ENCODE assay signal across 8 cellular contexts in the genomic region with DNA sequence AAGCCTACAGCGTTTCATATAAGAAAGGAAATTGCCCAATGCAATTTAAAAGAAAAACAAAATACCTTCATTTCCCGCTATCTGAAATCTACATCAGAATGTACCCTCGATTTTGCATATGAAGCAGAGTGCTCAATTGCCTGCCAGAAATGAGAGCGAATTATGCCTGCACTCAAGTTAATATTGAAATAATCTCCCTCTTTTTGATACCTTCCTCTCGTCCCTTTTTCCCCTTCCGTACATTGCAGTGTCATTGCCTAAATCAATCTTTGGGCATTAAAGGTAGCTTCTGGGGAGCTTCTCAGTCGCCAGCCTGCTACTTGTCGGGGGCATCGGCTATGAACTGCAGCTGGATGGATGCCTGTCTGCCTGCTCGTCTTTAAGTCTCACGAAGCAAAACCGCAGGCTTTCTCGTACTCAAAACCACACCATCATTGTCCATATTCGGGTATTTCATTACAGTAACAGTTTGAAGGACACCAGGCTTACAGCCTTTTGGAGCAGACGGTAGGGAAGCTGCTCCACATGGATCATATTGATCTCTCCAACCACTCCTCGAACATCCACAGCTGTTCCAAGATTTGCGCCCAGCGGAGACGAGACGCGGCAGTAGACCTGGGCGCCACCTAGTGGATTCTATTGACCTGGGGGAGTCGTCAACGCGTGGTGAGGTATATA.
DNase-seq lines count a peak whose midpoint lies in the region; ATAC-seq and TF ChIP-seq lines count a peak whose summit lies in the region.

No MANE protein-coding gene starts in this region.

- peak; percentile 92 to 95 for TF ChIP-seq CTCF in GM23338 (conservative IDR thresholded peaks at IDR 0.05; ENCODE audit: low read depth in 2 of 2)
- TF ChIP-seq CTCF in foreskin fibroblast (IDR thresholded peaks at IDR 0.05; ENCODE audit: low read depth, low read length) = peak; percentile 95

- no peaks in the 10 kb centered on the region for H3K9me2 ChIP-seq in GM23338 (ENCODE audit: insufficient read depth)

- no peak overlapping the region for H3K14ac ChIP-seq in neuronal stem cell (ENCODE audit: low read length)

- peaks cover 2% of the 10 kb centered on the region for H3K27me3 Mint-ChIP-seq in GM23338 (ENCODE audit: insufficient read depth, low read depth, poor library complexity)

- no peak overlapping the region for H4K8ac ChIP-seq in neuronal stem cell (ENCODE audit: low read depth, low read length)

- H2BK15ac ChIP-seq in neuronal stem cell (ENCODE audit: low read length) = no peak overlapping the region

- H4K91ac ChIP-seq in neuronal stem cell (ENCODE audit: low read depth, low read length, poor library complexity) = no peak overlapping the region

- no peak overlapping the region for H2BK120ac ChIP-seq in neuronal stem cell (ENCODE audit: low read depth, low read length)

- H3K4me1 ChIP-seq in GM23338 (ENCODE audit: insufficient read depth) = peaks cover 11% of the 10 kb centered on the region; the same call in 1 of the 2 replicates
- H3K4me1 ChIP-seq in neuronal stem cell (ENCODE audit: control insufficient read depth in 2 of 2, insufficient read depth in 1 of 2, low read depth in 1 of 2, low read length in 2 of 2) = peaks cover 2 to 4% of the 10 kb centered on the region in 2 donors
- H3K4me1 ChIP-seq in subcutaneous abdominal adipose tissue (ENCODE audit: control insufficient read depth in 5 of 5, insufficient read depth in 5 of 5, low read length in 5 of 5) = peaks cover 0 to 11% (median 7%) of the 10 kb centered on the region in 5 donors

- DNase-seq in EH (ENCODE audit: low read depth) (peak; percentile 73), GM23338 (ENCODE audit: low spot score) (peak; percentile 95), Kasumi-1 (lab: John Stamatoyannopoulos, UW) (peak; percentile 91 to 96), RKO (ENCODE audit: low spot score) (peak; percentile 60), foreskin fibroblast (peak; percentile 73 to 92), neuronal stem cell (ENCODE audit: low spot score) (peak; percentile 77)
- DNase-seq in activated T-helper 1 cell treated with anti-CD3 and anti-CD28 coated beads, Interleukin-2, amount 50 U/mL, for 16 hours (ENCODE audit: low read depth in 1 of 2, low spot score in 1 of 2) = peak; percentile 43 to 50

- no peak overlapping the region for H2AK5ac ChIP-seq in neuronal stem cell (ENCODE audit: low read depth, low read length)

- H3K36me3 ChIP-seq in GM23338 (ENCODE audit: insufficient read depth) = no peaks in the 10 kb centered on the region
- H3K36me3 ChIP-seq in neuronal stem cell (replicated peaks in 1 of 2; ENCODE audit: control insufficient read depth in 2 of 2, insufficient read depth in 2 of 2, low read length in 2 of 2) = no peaks in the 10 kb centered on the region
- H3K36me3 ChIP-seq in subcutaneous abdominal adipose tissue (ENCODE audit: control insufficient read depth in 5 of 5, insufficient read depth in 5 of 5, low read length in 5 of 5) = no peaks in the 10 kb centered on the region

- H3K9me3 Mint-ChIP-seq in GM23338 = no peaks in the 10 kb centered on the region

- H3K23ac ChIP-seq in neuronal stem cell (ENCODE audit: low read depth, low read length, poor library complexity) = no peak overlapping the region

- peak overlapping the region; percentile 53 for H3K4me3 ChIP-seq in GM23338
- H3K4me3 ChIP-seq in foreskin fibroblast (ENCODE audit: low read depth in 1 of 2, low read length in 2 of 2) = peak overlapping the region; percentile 45 to 64
- peak overlapping the region; percentile 22 to 58 for H3K4me3 ChIP-seq in neuronal stem cell (ENCODE audit: low read length in 2 of 2)
- H3K4me3 ChIP-seq in subcutaneous abdominal adipose tissue (ENCODE audit: low read depth in 1 of 5, low read length in 5 of 5) = peak overlapping the region; percentile 56 to 70 (median 63)

- H2BK5ac ChIP-seq in neuronal stem cell (ENCODE audit: low read length) = no peak overlapping the region

- no peak overlapping the region for H3K9ac ChIP-seq in neuronal stem cell (ENCODE audit: low read depth, low read length, poor library complexity)
- peak overlapping the region in 1 of 5 donors; percentile 42 for H3K9ac ChIP-seq in subcutaneous abdominal adipose tissue (ENCODE audit: low read length in 5 of 5)

- no peak overlapping the region for H2BK12ac ChIP-seq in neuronal stem cell (ENCODE audit: low read length)

- H3K4me1 Mint-ChIP-seq in GM23338 = peaks cover 25% of the 10 kb centered on the region; the same call in 2 of the 3 replicates

- H3K4me2 ChIP-seq in GM23338 (peak overlapping the region; percentile 78), neuronal stem cell (ENCODE audit: insufficient read depth, low read length, poor library complexity, severe bottlenecking) (peak overlapping the region; percentile 86)

- H2AFZ ChIP-seq in GM23338 = peak overlapping the region; percentile 44; the same call in 1 of the 2 replicates
- peak overlapping the region; percentile 76 for H2AFZ ChIP-seq in neuronal stem cell (ENCODE audit: low read length)

- H3K4ac ChIP-seq in neuronal stem cell (ENCODE audit: low read length) = no peak overlapping the region

- WGBS in neuronal stem cell (ENCODE audit: extremely low coverage in 2 of 2, insufficient read length in 2 of 2, insufficient replicate concordance in 1 of 2), 2 donors = no CpG with 5 or more reads among the region's 25 CpGs

- H3K27ac ChIP-seq in GM23338 (ENCODE audit: low read depth) (no peak overlapping the region), neuronal stem cell (replicated peaks; ENCODE audit: low read length) (no peak overlapping the region), subcutaneous abdominal adipose tissue (ENCODE audit: low read depth, low read length) (no peak overlapping the region)

- H4K20me1 ChIP-seq in GM23338 (replicated peaks; ENCODE audit: insufficient read depth) = no peaks in the 10 kb centered on the region

- no peaks in the 10 kb centered on the region for H3K79me2 ChIP-seq in GM23338 (replicated peaks; ENCODE audit: insufficient read depth)

- H3K27me3 ChIP-seq in GM23338 (ENCODE audit: insufficient read depth) (no peaks in the 10 kb centered on the region), neuronal stem cell (ENCODE audit: control insufficient read depth in 3 of 3, insufficient read depth in 3 of 3, low read depth in 1 of 3, low read length in 3 of 3) (peaks cover 0 to 53% (median 10%) of the 10 kb centered on the region in 3 experiments), subcutaneous abdominal adipose tissue (ENCODE audit: control insufficient read depth in 5 of 5, insufficient read depth in 4 of 5, low read length in 5 of 5) (peaks cover 0 to 7% (median 2%) of the 10 kb centered on the region in 5 donors)

- no peak overlapping the region for H3K27ac Mint-ChIP-seq in GM23338

- no peaks in the 10 kb centered on the region for H3K36me3 Mint-ChIP-seq in GM23338 (ENCODE audit: low read depth)

- peak overlapping the region; percentile 72 for H3K4me3 Mint-ChIP-seq in GM23338

- no peaks in the 10 kb centered on the region for H3F3A ChIP-seq in GM23338 (replicated peaks; ENCODE audit: low read depth)

- peak; percentile 98 for ATAC-seq in GM23338

- H3K18ac ChIP-seq in neuronal stem cell (ENCODE audit: low read length) = no peak overlapping the region

- H3K79me1 ChIP-seq in neuronal stem cell (ENCODE audit: low read depth, low read length) = no peaks in the 10 kb centered on the region

- no peaks in the 10 kb centered on the region for H3K9me3 ChIP-seq in neuronal stem cell (replicated peaks in 1 of 2; ENCODE audit: control insufficient read depth in 2 of 2, insufficient read depth in 1 of 2, low read depth in 1 of 2, low read length in 2 of 2)
- no peaks in the 10 kb centered on the region for H3K9me3 ChIP-seq in subcutaneous abdominal adipose tissue (ENCODE audit: control insufficient read depth in 5 of 5, low read length in 5 of 5)

TF ChIP-seq in GM23338, 12 proteins besides CTCF, POLR2A, EP300 and RAD21 (continues in another document):
- 0 out of 2 replicates have a peak, but pooled peaks have one; percentile 44 for TF ChIP-seq CREB1 (CRISPR knock-in tag; IDR thresholded peaks at IDR 0.05; ENCODE audit: low read depth)
- TF ChIP-seq NANOG (IDR thresholded peaks at IDR 0.05; ENCODE audit: borderline replicate concordance) = peak; percentile 49; the same call in 1 of the 2 replicates
- peak; percentile 38 for TF ChIP-seq EZH2 (IDR thresholded peaks at IDR 0.05; ENCODE audit: low read depth, unreplicated experiment)
